8 cellular contexts compared by ENCODE assay signal in the genomic region with DNA sequence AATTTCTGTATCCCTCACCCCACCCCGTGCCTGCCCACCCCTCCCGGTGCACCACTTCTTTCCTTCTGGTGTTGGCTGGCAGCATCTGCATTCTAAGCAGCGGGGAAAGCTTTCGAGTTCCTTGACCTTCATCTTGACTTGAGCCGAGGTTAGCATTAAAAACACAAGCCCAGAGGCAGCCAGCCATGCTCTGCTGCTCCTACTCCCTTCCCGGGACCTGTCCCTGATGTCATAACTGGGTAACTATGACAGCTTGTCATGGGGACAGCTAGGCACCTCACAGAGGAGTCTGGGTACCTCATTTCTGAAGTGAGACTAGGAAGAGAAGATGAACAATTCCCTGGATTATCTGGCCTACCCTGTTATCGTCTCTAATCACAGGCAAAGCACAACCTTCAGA. TPM values are rescaled to one million over a fixed set of nuclear protein-coding genes. Genes with fewer than 3 reads are reported as not detected.
DNase-seq lines count a peak whose midpoint lies in the region; ATAC-seq, FAIRE-seq and TF ChIP-seq lines count a peak whose summit lies in the region.

A gene (plus strand): TSS at position 301 of the 400 bp plus-strand sequence. CDS start 28 bp downstream, at position 329.

- H2BK20ac ChIP-seq in H1 (ENCODE audit: low read length) = no peak within 1 kb of the TSS

- no peak within 1 kb of the TSS for H3K14ac ChIP-seq in H1 (ENCODE audit: insufficient read length)

- H3K27me3 ChIP-seq in BJ (ENCODE audit: control insufficient read depth, insufficient read depth, low read length) (peaks cover 12% of the 10 kb centered on the region), OCI-LY1 (ENCODE audit: insufficient read depth, low read length) (peaks cover 8% of the 10 kb centered on the region; the same call in 1 of the 2 replicates), H1 (replicated peaks in 1 of 4; ENCODE audit: control insufficient read depth in 3 of 4, extremely low read depth in 1 of 4, insufficient read depth in 3 of 4, low read length in 3 of 4) (peaks cover 0 to 7% (median 6%) of the 10 kb centered on the region in 4 experiments; a peak in 6 of 7 replicates), neural cell (ENCODE audit: insufficient read depth, low read depth, low read length) (no peaks in the 10 kb centered on the region)

- no peaks in the 10 kb centered on the region for H4K20me1 ChIP-seq in OCI-LY1 (ENCODE audit: insufficient read depth, low read length)
- H4K20me1 ChIP-seq in H1 (replicated peaks in 1 of 2; ENCODE audit: control insufficient read depth in 1 of 2, insufficient read depth in 2 of 2, low read length in 2 of 2) = peaks cover 2 to 4% of the 10 kb centered on the region in 2 experiments
- no peaks in the 10 kb centered on the region for H4K20me1 ChIP-seq in neural cell (ENCODE audit: insufficient read depth)

- H2AK5ac ChIP-seq in H1 (ENCODE audit: low read depth, low read length) = no peak within 1 kb of the TSS

- H3K9me2 ChIP-seq in OCI-LY1 (ENCODE audit: low read depth, low read length) (no peaks in the 10 kb centered on the region), neural cell (ENCODE audit: insufficient read depth, low read length) (no peaks in the 10 kb centered on the region)

- no peaks in the 10 kb centered on the region for H3K23me2 ChIP-seq in H1 (ENCODE audit: low read depth, low read length)

- no peak within 1 kb of the TSS for H4K5ac ChIP-seq in H1 (ENCODE audit: insufficient read length, low read depth, low read length)

- H3K4me1 ChIP-seq in OCI-LY1 (ENCODE audit: insufficient read depth, low read length, severe bottlenecking) = peaks cover 10% of the 10 kb centered on the region
- H3K4me1 ChIP-seq in H1 (replicated peaks in 1 of 4; ENCODE audit: control insufficient read depth in 3 of 4, insufficient read depth in 4 of 4, low read length in 3 of 4) = peaks cover 0 to 6% (median 4%) of the 10 kb centered on the region in 4 experiments; a peak in 5 of 7 replicates

- WGBS in H1 (ENCODE audit: extremely low coverage in 1 of 2, insufficient coverage in 1 of 2, insufficient read length in 1 of 2, insufficient replicate concordance in 2 of 2, low coverage in 1 of 2, low lambda C conversion rate in 2 of 2, missing lambda C conversion rate in 1 of 2), 2 experiments = 77% methylated on average over 7 of the region's 7 CpGs; no CpG with 5 or more reads in 1 of the 2 experiments

- no peak within 1 kb of the TSS for H3K23ac ChIP-seq in H1 (ENCODE audit: insufficient read length)

- DNase-seq in BJ (ENCODE audit: low read depth) = no peak
- DNase-seq in H1 (ENCODE audit: low read depth in 1 of 2, low spot score in 2 of 2) = no peak
- DNase-seq in stimulated activated CD4-positive, alpha-beta T cell treated with anti-CD3 and anti-CD28 coated beads, Interleukin-12 subunit alpha, Interleukin-12 subunit beta, amount 100 ng/mL, for 4 hours = no peak
- no peak for DNase-seq in NCI-H2227 treated with DMSO at 0.1 percent for 48 hours (lab: John Stamatoyannopoulos, UW)
- no peak for DNase-seq in GF-D8 (lab: John Stamatoyannopoulos, UW)

- H3K9me3 ChIP-seq in OCI-LY1 (ENCODE audit: low read length) (no peaks in the 10 kb centered on the region), H1 (ENCODE audit: insufficient read depth in 2 of 2, low read depth in 1 of 2, low read length in 1 of 2) (no peaks in the 10 kb centered on the region), neural cell (ENCODE audit: low read length) (no peaks in the 10 kb centered on the region)

- H2BK12ac ChIP-seq in H1 (ENCODE audit: low read depth, low read length) = peak within 1 kb of the TSS; percentile 51; the same call in 1 of the 2 replicates

- TF ChIP-seq CTCF in BJ (IDR thresholded peaks at IDR 0.05; ENCODE audit: insufficient read depth, low read depth, low read length) (no peak), OCI-LY1 (IDR thresholded peaks at IDR 0.05; ENCODE audit: low read length) (no peak), H1 (IDR thresholded peaks at IDR 0.05; ENCODE audit: control extremely low read depth in 1 of 3, insufficient read depth in 1 of 3, low read depth in 1 of 3, low read length in 3 of 3) (no peak), neural cell (IDR thresholded peaks at IDR 0.05; ENCODE audit: poor library complexity, severe bottlenecking) (no peak)

- H2BK15ac ChIP-seq in H1 (ENCODE audit: low read length) = no peak within 1 kb of the TSS

- no peak within 1 kb of the TSS for H2BK120ac ChIP-seq in H1 (replicated peaks; ENCODE audit: low read depth, low read length)

- no peak within 1 kb of the TSS for H2BK5ac ChIP-seq in H1 (ENCODE audit: low read depth, low read length)

- no peak within 1 kb of the TSS for H4K91ac ChIP-seq in H1 (replicated peaks; ENCODE audit: insufficient read length, low read length)

- TF ChIP-seq RAD21 in H1 (IDR thresholded peaks at IDR 0.05 in 1 of 2, conservative IDR thresholded peaks at IDR 0.05 in 1 of 2; ENCODE audit: low read depth in 2 of 2, low read length in 2 of 2) (no peak), neural cell (conservative IDR thresholded peaks at IDR 0.05) (no peak)

- no peaks in the 10 kb centered on the region for H3K36me3 ChIP-seq in BJ (ENCODE audit: control insufficient read depth, insufficient read depth, low read length)
- H3K36me3 ChIP-seq in OCI-LY1 (ENCODE audit: insufficient read depth, low read length) = no peaks in the 10 kb centered on the region
- no peaks in the 10 kb centered on the region; a peak in 1 of 8 replicates for H3K36me3 ChIP-seq in H1 (ENCODE audit: control insufficient read depth in 2 of 4, insufficient read depth in 4 of 4, low read length in 3 of 4)
- no peaks in the 10 kb centered on the region for H3K36me3 ChIP-seq in neural cell (ENCODE audit: insufficient read depth, low read length)

- H2AFZ ChIP-seq in OCI-LY1 (ENCODE audit: low read length) = no peak within 1 kb of the TSS
- H2AFZ ChIP-seq in H1 (ENCODE audit: low read length) = no peak within 1 kb of the TSS; the same call in 1 of the 2 replicates
- H2AFZ ChIP-seq in neural cell (ENCODE audit: low read depth, low read length) = peak within 1 kb of the TSS; percentile 73

- H3K4me2 ChIP-seq in OCI-LY1 (ENCODE audit: low read length) (peak within 1 kb of the TSS; percentile 70), H1 (ENCODE audit: insufficient read depth in 1 of 2, low read depth in 2 of 2, low read length in 2 of 2) (peak within 1 kb of the TSS; percentile 63 to 64), neural cell (ENCODE audit: low read length) (peak within 1 kb of the TSS; percentile 88)

- POLR2A ChIA-PET in BJ (lab: Charles Lee) = no interaction called here
- POLR2A ChIA-PET in H1 (lab: Charles Lee; ENCODE audit: partially characterized antibody) = interaction anchor here (0.8 to 1.3 kb wide), 2 partner anchors 10 to 51 kb away, joined by 3 read pairs; no protein-coding TSS in a partner anchor

- TF ChIP-seq EP300 in H1 (IDR thresholded peaks at IDR 0.05; ENCODE audit: borderline replicate concordance in 1 of 2, low read depth in 2 of 2, low read length in 2 of 2) = no peak
- TF ChIP-seq EP300 in neural cell (conservative IDR thresholded peaks at IDR 0.05; ENCODE audit: poor library complexity, severe bottlenecking) = no peak

- ATAC-seq in GM21786 (IDR thresholded peaks at IDR 0.05; ENCODE audit: unreplicated experiment) = no peak

- H4K8ac ChIP-seq in H1 (ENCODE audit: extremely low read depth, insufficient read depth, low read length) = no peak within 1 kb of the TSS

- H3K79me1 ChIP-seq in H1 (ENCODE audit: low read depth, low read length) = peaks cover 3% of the 10 kb centered on the region; the same call in 1 of the 2 replicates

- FAIRE-seq in H1 (lab: Jason Lieb, UNC) = no peak

- H3K56ac ChIP-seq in H1 (replicated peaks; ENCODE audit: insufficient read length, low read depth, low read length) = no peak within 1 kb of the TSS

- H3K4me3 ChIP-seq in BJ (ENCODE audit: low read depth, low read length) (peak within 1 kb of the TSS; percentile 96), OCI-LY1 (ENCODE audit: low read depth, low read length, poor library complexity, severe bottlenecking) (peak within 1 kb of the TSS; percentile 94), H1 (ENCODE audit: extremely low read depth in 1 of 4, insufficient read depth in 2 of 4, low read depth in 3 of 4, low read length in 4 of 4) (peak within 1 kb of the TSS; percentile 56 to 97 (median 80)), neural cell (ENCODE audit: low read length) (peak within 1 kb of the TSS; percentile 89)

- TF ChIP-seq POLR2A in H1 (IDR thresholded peaks at IDR 0.05; ENCODE audit: control extremely low read depth in 1 of 2, low read depth in 2 of 2, low read length in 2 of 2) = no peak

- no peak within 1 kb of the TSS for H3K27ac ChIP-seq in OCI-LY1 (ENCODE audit: low read depth, low read length, poor library complexity, severe bottlenecking)
- no peak within 1 kb of the TSS for H3K27ac ChIP-seq in H1 (ENCODE audit: low read depth, low read length)
- peak within 1 kb of the TSS; percentile 70 for H3K27ac ChIP-seq in neural cell (ENCODE audit: low read length)

- H3K9ac ChIP-seq in OCI-LY1 (ENCODE audit: low read length) (peak within 1 kb of the TSS; percentile 28), H1 (replicated peaks in 1 of 4; ENCODE audit: extremely low read depth in 1 of 4, low read depth in 3 of 4, low read length in 3 of 4) (peak within 1 kb of the TSS in 1 of 4 experiments; percentile 94; a peak in 1 of 7 replicates), neural cell (ENCODE audit: low read length) (peak within 1 kb of the TSS; percentile 98)

- H3K18ac ChIP-seq in H1 (ENCODE audit: extremely low read depth, low read length) = no peak within 1 kb of the TSS

- H3F3A ChIP-seq in OCI-LY1 (ENCODE audit: insufficient read depth, low read length) (no peaks in the 10 kb centered on the region), neural cell (ENCODE audit: insufficient read depth, low read length, poor library complexity, severe bottlenecking) (no peaks in the 10 kb centered on the region)

- H3K4ac ChIP-seq in H1 (replicated peaks; ENCODE audit: insufficient read length, low read depth, low read length) = no peak within 1 kb of the TSS

- H3K79me2 ChIP-seq in OCI-LY1 (ENCODE audit: insufficient read depth, low read length) = no peaks in the 10 kb centered on the region
- peaks cover 0 to 5% of the 10 kb centered on the region in 2 experiments; a peak in 2 of 4 replicates for H3K79me2 ChIP-seq in H1 (ENCODE audit: control insufficient read depth in 1 of 2, insufficient read depth in 2 of 2, low read length in 2 of 2)
- peaks cover 5% of the 10 kb centered on the region for H3K79me2 ChIP-seq in neural cell (replicated peaks; ENCODE audit: insufficient read depth, low read length)

- CTCF ChIA-PET in BJ (lab: Yijun Ruan, JAX) = interaction anchor here (0.7 to 1.2 kb wide), 2 partner anchors 14 to 66 kb away, joined by 3 to 4 read pairs; a partner anchor contains a TSS
- CTCF ChIA-PET in H1 (lab: Charles Lee; ENCODE audit: partially characterized antibody) = interaction anchor here (1.1 to 1.6 kb wide), 4 partner anchors 10 to 136 kb away, joined by 3 to 7 read pairs (median 5); a partner anchor contains a TSS

RNA-seq across cellular contexts. Expression of the gene that starts here (rescaled TPM):
- polyA plus RNA-seq in BJ (2011; rRNA removed) (not detected in 2 replicates), H1 (2011; rRNA removed) (0.02 and 0.03 TPM in 2 replicates), neural cell (0.09 TPM in 1 of 2 replicates, not detected in the other)
- not detected in 2 replicates for polyA minus RNA-seq in BJ (2011; rRNA and poly(A)+ RNA removed)
- total RNA-seq in H1 (2021; fragmentation: NEBNext Ultra II Directional; extraction: Animal tissue kit (Norgen Biotek cat#: 25700)) = 0.07 TPM in 1 of 2 replicates, not detected in the other
- 0.03 TPM for polyA plus RNA-seq in H1 (2011; cell fraction: cytosol; rRNA removed)
- polyA plus RNA-seq in H1 (2011; cell fraction: nucleus; rRNA removed) = 0.03 TPM
- 0.04 TPM in 2 of 4 replicates, not detected in the others for polyA plus RNA-seq in H1 (2012, experiment 1 of 2)
- not detected for polyA plus RNA-seq in H1 (2012, experiment 2 of 2)
- polyA plus RNA-seq in H1 (2013, experiment 1 of 2) = 0.08 TPM
- 0.04 TPM for polyA plus RNA-seq in H1 (2013, experiment 2 of 2)
- 0.09 and 0.15 TPM in 2 replicates for polyA minus RNA-seq in H1 (2011; rRNA and poly(A)+ RNA removed)
- polyA minus RNA-seq in H1 (2011; cell fraction: cytosol; rRNA and poly(A)+ RNA removed) = not detected
- polyA minus RNA-seq in H1 (2011; cell fraction: nucleus; rRNA and poly(A)+ RNA removed) = not detected
- 0.23 and 0.24 TPM in 2 replicates for polyA minus RNA-seq in neural cell
